ENCODE assay signal across 14 cellular contexts in the genomic region with DNA sequence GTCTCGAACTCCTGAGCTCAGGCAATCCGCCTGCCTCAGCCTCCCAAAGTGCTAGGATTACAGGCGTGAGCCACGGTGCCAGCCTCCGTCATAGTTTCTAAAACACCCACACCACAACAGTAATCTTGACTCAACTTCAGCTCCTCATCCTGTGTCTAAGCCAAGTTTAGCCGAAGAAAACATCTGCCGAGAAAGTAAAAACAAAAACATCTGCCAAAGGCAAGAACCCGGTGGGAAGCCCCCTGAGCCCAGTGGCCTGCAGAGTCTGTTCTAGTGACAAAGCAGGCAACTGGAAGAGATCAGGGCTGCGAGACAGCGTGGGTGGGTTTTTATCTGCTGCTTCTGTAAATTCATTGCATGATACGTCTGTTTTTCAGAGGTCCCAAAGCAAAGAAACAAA. TPM values are rescaled to one million over a fixed set of nuclear protein-coding genes. Genes with fewer than 3 reads are reported as not detected.
DNase-seq lines count a peak whose midpoint lies in the region; ATAC-seq and TF ChIP-seq lines count a peak whose summit lies in the region.
"Had no signal": no experiment of that assay in that cellular context is flagged by ENCODE, and none has a peak within 500 bp of the region (broad histone marks: within the 10 kb centered on the region; RNA-seq: fewer than 3 reads in every experiment).

No MANE protein-coding gene starts in this region.

- intact Hi-C loops in activated naive CD4-positive, alpha-beta T cell treated with anti-CD3 and anti-CD28 coated beads for 36 hours (cut with micrococcal nuclease), result no loop called here

- CTCF ChIA-PET in activated naive CD4-positive, alpha-beta T cell treated with anti-CD3 and anti-CD28 coated beads for 36 hours (lab: Charles Lee), result no interaction called here

- H3K36me3 Mint-ChIP-seq in activated naive CD4-positive, alpha-beta T cell treated with anti-CD3 and anti-CD28 coated beads for 36 hours (ENCODE audit: low read depth), result peaks cover 4% of the 10 kb centered on the region
- H3K36me3 Mint-ChIP-seq in effector memory CD8-positive, alpha-beta T cell (ENCODE audit: insufficient read depth), result peaks cover 3% of the 10 kb centered on the region
- no peaks in the 10 kb centered on the region for H3K36me3 Mint-ChIP-seq in type B pancreatic cell

- no peak for ATAC-seq in effector memory CD8-positive, alpha-beta T cell (replicated peaks)
- ATAC-seq in esophagus mucosa, result no peak
- ATAC-seq: naive thymus-derived CD8-positive, alpha-beta T cell had no signal

- H3K4me1 Mint-ChIP-seq in activated naive CD4-positive, alpha-beta T cell treated with anti-CD3 and anti-CD28 coated beads for 36 hours (ENCODE audit: low read depth), result no peaks in the 10 kb centered on the region
- H3K4me1 Mint-ChIP-seq in effector memory CD8-positive, alpha-beta T cell (ENCODE audit: low read depth in 2 of 2), result peaks cover 2 to 12% of the 10 kb centered on the region in 2 donors
- peaks cover 14% of the 10 kb centered on the region for H3K4me1 Mint-ChIP-seq in type B pancreatic cell (ENCODE audit: unreplicated experiment)

- no peak overlapping the region for H3K27ac Mint-ChIP-seq in activated naive CD4-positive, alpha-beta T cell treated with anti-CD3 and anti-CD28 coated beads for 36 hours
- peak overlapping the region; percentile 38 to 65 for H3K27ac Mint-ChIP-seq in effector memory CD8-positive, alpha-beta T cell
- peak overlapping the region; percentile 53 for H3K27ac Mint-ChIP-seq in type B pancreatic cell
- H3K27ac Mint-ChIP-seq: activated naive CD8-positive, alpha-beta T cell had no signal

- TF ChIP-seq CTCF in type B pancreatic cell (conservative IDR thresholded peaks at IDR 0.05), result no peak

- no peaks in the 10 kb centered on the region for H3K9me3 Mint-ChIP-seq in activated naive CD4-positive, alpha-beta T cell treated with anti-CD3 and anti-CD28 coated beads for 36 hours
- H3K9me3 Mint-ChIP-seq in effector memory CD8-positive, alpha-beta T cell, result no peaks in the 10 kb centered on the region
- H3K9me3 Mint-ChIP-seq in type B pancreatic cell, result no peaks in the 10 kb centered on the region
- H3K9me3 Mint-ChIP-seq: naive thymus-derived CD8-positive, alpha-beta T cell had no signal

- peak; percentile 7 for DNase-seq in activated naive CD4-positive, alpha-beta T cell treated with Interleukin-2 at 50 U/mL for 16 hours
- no peak for DNase-seq in activated naive CD4-positive, alpha-beta T cell treated with anti-CD3 and anti-CD28 coated beads for 36 hours
- no peak for DNase-seq in effector memory CD8-positive, alpha-beta T cell
- DNase-seq in myocyte (ENCODE audit: low read depth) (peak; percentile 48), type B pancreatic cell (ENCODE audit: extremely low spot score, unreplicated experiment) (no peak), NCI-H510A (lab: John Stamatoyannopoulos, UW) (no peak), kidney tubule cell (ENCODE audit: low spot score) (no peak)
- DNase-seq: activated CD4-positive, alpha-beta T cell treated with anti-CD3 and anti-CD28 coated beads, Interleukin-2, amount 50 U/mL, for 1 hour; naive thymus-derived CD8-positive, alpha-beta T cell; NK-92 treated with Interleukin-12 subunit alpha and Interleukin-12 subunit beta, amount 100 ng/mL, for 24 hours; stimulated activated CD4-positive, alpha-beta T cell treated with anti-CD3 and anti-CD28 coated beads, Interleukin-1b, Interleukin-23, amount 100 ng/mL, for 48 hours; stimulated activated naive CD4-positive, alpha-beta T cell treated with Interleukin-2 at 50 U/mL for 16 hours had no signal

- H3K27me3 Mint-ChIP-seq in activated naive CD4-positive, alpha-beta T cell treated with anti-CD3 and anti-CD28 coated beads for 36 hours (ENCODE audit: low read depth), result no peaks in the 10 kb centered on the region
- no peaks in the 10 kb centered on the region for H3K27me3 Mint-ChIP-seq in effector memory CD8-positive, alpha-beta T cell
- H3K27me3 Mint-ChIP-seq in type B pancreatic cell, result no peaks in the 10 kb centered on the region
- H3K27me3 Mint-ChIP-seq: activated naive CD8-positive, alpha-beta T cell; naive thymus-derived CD8-positive, alpha-beta T cell had no signal

- H3K4me3 Mint-ChIP-seq in activated naive CD4-positive, alpha-beta T cell treated with anti-CD3 and anti-CD28 coated beads for 36 hours, result no peak overlapping the region
- H3K4me3 Mint-ChIP-seq in effector memory CD8-positive, alpha-beta T cell, result no peak overlapping the region
- no peak overlapping the region for H3K4me3 Mint-ChIP-seq in type B pancreatic cell
- H3K4me3 Mint-ChIP-seq: activated naive CD8-positive, alpha-beta T cell; naive thymus-derived CD8-positive, alpha-beta T cell had no signal

RNA-seq across cellular contexts. Expression of a gene that starts 26.6 kb away (rescaled TPM):
- total RNA-seq in activated naive CD4-positive, alpha-beta T cell treated with anti-CD3 and anti-CD28 coated beads for 36 hours, result 100 to 1,000 TPM; 205 to 215 TPM
- total RNA-seq in myocyte (487 and 559 TPM in 2 replicates), type B pancreatic cell (ENCODE audit: low replicate concordance) (292 and 372 TPM in 2 replicates), esophagus mucosa (100 TPM)
- polyA plus RNA-seq in myocyte (2012), result 736 TPM

Comparison
In these comparisons a context has a peak if more than half of its experiments do, and no peak if none do; other contexts are left out.
1. DNase-seq: peak in activated naive CD4-positive, alpha-beta T cell treated with Interleukin-2 at 50 U/mL for 16 hours (single experiment) and myocyte (single experiment); none in activated naive CD4-positive, alpha-beta T cell treated with anti-CD3 and anti-CD28 coated beads for 36 hours (single experiment), effector memory CD8-positive, alpha-beta T cell (0 of 3), type B pancreatic cell (single experiment), NCI-H510A (single experiment) and kidney tubule cell (single experiment).